ENCODE assay signal across 8 cellular contexts in the genomic region with DNA sequence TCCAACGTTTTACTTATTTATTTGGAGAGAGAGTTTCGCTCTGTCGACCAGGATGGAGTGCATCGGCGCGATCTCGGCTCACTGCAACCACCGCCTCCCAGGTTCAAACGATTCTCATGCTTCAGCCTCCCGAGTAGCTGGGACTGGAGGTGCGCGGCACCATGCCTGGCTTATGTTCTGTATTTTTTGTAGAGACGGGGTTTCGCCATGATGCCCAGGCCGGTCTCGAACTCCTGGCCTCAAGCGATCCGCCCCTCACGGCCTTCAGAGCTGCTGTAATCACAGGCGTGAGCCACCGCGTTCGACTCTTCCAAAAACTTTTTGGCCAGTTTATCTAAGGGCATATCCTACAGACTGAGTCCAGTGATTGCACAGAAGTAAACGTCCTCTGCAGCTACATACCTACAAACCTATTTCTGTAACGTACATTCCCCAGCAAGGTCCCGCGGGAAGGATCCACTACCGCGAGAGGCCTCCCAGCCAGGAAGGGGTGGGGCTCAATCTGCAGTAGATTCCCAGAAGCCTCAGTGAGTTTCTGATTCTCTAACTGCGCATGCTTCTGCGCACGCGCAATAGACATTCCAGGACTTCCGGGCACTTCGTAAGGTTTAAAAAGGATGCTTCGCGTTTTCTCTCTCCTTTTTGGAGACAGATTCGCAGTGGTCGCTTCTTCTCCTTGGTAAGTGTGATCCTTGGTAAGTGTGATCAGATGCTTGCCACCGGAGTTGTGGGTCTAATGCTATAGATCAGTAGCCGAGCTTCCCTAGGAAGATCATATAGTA. TPM values are rescaled to one million over a fixed set of nuclear protein-coding genes. Genes with fewer than 3 reads are reported as not detected.
DNase-seq lines count a peak whose midpoint lies in the region; ATAC-seq and TF ChIP-seq lines count a peak whose summit lies in the region.

A gene with protein sequence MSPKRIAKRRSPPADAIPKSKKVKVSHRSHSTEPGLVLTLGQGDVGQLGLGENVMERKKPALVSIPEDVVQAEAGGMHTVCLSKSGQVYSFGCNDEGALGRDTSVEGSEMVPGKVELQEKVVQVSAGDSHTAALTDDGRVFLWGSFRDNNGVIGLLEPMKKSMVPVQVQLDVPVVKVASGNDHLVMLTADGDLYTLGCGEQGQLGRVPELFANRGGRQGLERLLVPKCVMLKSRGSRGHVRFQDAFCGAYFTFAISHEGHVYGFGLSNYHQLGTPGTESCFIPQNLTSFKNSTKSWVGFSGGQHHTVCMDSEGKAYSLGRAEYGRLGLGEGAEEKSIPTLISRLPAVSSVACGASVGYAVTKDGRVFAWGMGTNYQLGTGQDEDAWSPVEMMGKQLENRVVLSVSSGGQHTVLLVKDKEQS (plus strand): TSS at position 638 of the 782 bp plus-strand sequence. CDS start 23,824 bp downstream, outside the sequence.

- peak; percentile 98 for DNase-seq in AG04450 (ENCODE audit: low read depth, low spot score)
- DNase-seq in NCI-H345 (lab: John Stamatoyannopoulos, UW): peak; percentile 98
- DNase-seq in activated B cell treated with CpG ODN at 0.5 μM for 24 hours: peak; percentile 82
- DNase-seq in caudate nucleus (lab: John Stamatoyannopoulos, UW): peak; percentile 42 to 97 (median 88)
- DNase-seq in inferior parietal cortex (ENCODE audit: extremely low spot score): peak; percentile 100
- peak; percentile 86 to 91 for DNase-seq in stimulated activated CD4-positive, alpha-beta T cell treated with anti-CD3 and anti-CD28 coated beads, Interleukin-12 subunit alpha, Interleukin-12 subunit beta, amount 100 ng/mL, for 24 hours (ENCODE audit: low read depth in 2 of 2)

- no peaks in the 10 kb centered on the region for H3K9me3 Mint-ChIP-seq in activated B cell treated with CpG ODN at 0.5 μM for 24 hours

- no peaks in the 10 kb centered on the region for H3K27me3 ChIP-seq in AG04450 (ENCODE audit: control insufficient read depth, insufficient read depth, low read length)

- H3K27me3 Mint-ChIP-seq in activated B cell treated with CpG ODN at 0.5 μM for 24 hours: no peaks in the 10 kb centered on the region

- peaks cover 38% of the 10 kb centered on the region for H3K4me1 Mint-ChIP-seq in activated B cell treated with CpG ODN at 0.5 μM for 24 hours

- H3K4me3 ChIP-seq in AG04450 (ENCODE audit: low read depth, low read length): peak within 1 kb of the TSS; percentile 95

- H3K4me3 Mint-ChIP-seq in activated B cell treated with CpG ODN at 0.5 μM for 24 hours: peak within 1 kb of the TSS; percentile 98

- H3K27ac Mint-ChIP-seq in activated B cell treated with CpG ODN at 0.5 μM for 24 hours: peak within 1 kb of the TSS; percentile 98

- ATAC-seq in GM18909 (IDR thresholded peaks at IDR 0.05; ENCODE audit: poor library complexity, unreplicated experiment) (peak; percentile 76), HG03175 (IDR thresholded peaks at IDR 0.05; ENCODE audit: unreplicated experiment) (peak; percentile 80), activated B cell treated with CpG ODN at 0.5 μM for 24 hours (ENCODE audit: low read depth) (peak; percentile 87)

- 0 out of 2 replicates have a peak, but pooled peaks have one; percentile 4 for TF ChIP-seq CTCF in AG04450 (IDR thresholded peaks at IDR 0.05; ENCODE audit: low read depth, low read length)
- TF ChIP-seq CTCF in activated B cell treated with CpG ODN at 0.5 μM for 24 hours (IDR thresholded peaks at IDR 0.05): no peak

- intact Hi-C loops in activated B cell treated with CpG ODN at 0.5 μM for 24 hours (cut with micrococcal nuclease): loop anchor here (1.0 to 5.0 kb wide), 11 partner anchors 13 to 675 kb away; partner anchors contain the start of genes EYA3, GMEB1, MED18 and PHACTR4

- POLR2A ChIA-PET in AG04450 (lab: Yijun Ruan, JAX) (interaction anchor here (0.5 to 2.8 kb wide), 20 partner anchors 10 to 681 kb away, joined by 3 to 15 read pairs (median 4); partner anchors contain the start of genes MED18, PHACTR4 and RNU11), activated B cell treated with CpG ODN at 0.5 μM for 24 hours (lab: Charles Lee) (interaction anchor here (0.5 to 10.6 kb wide), 37 partner anchors 11 to 1253 kb away, joined by 3 to 190 read pairs (median 6); partner anchors contain the start of genes ATP5IF1, EPB41, GMEB1 and MED18)

- no peaks in the 10 kb centered on the region for H3K9me3 ChIP-seq in AG04450 (ENCODE audit: control insufficient read depth, insufficient read depth, low read length)

- CTCF ChIA-PET in AG04450 (lab: Charles Lee) (interaction anchor here (1.0 kb wide), 1 partner anchor 257 kb away, joined by 4 read pairs; no protein-coding TSS in a partner anchor), activated B cell treated with CpG ODN at 0.5 μM for 24 hours (lab: Charles Lee) (interaction anchor here (1.2 kb wide), 1 partner anchor 231 kb away, joined by 3 read pairs; the partner anchor contains the start of gene YTHDF2)

- peaks cover 52% of the 10 kb centered on the region for H3K36me3 Mint-ChIP-seq in activated B cell treated with CpG ODN at 0.5 μM for 24 hours (ENCODE audit: low read depth)

- H3K27ac ChIP-seq in AG04450 (ENCODE audit: low read depth, low read length) (peak within 1 kb of the TSS; percentile 89), caudate nucleus (ENCODE audit: low read depth, low read length) (peak within 1 kb of the TSS; percentile 77)

RNA-seq across cellular contexts. Expression of the gene that starts here (rescaled TPM):
- polyA plus RNA-seq in AG04450 (2011; rRNA removed): 22.4 and 24.0 TPM in 2 replicates
- polyA minus RNA-seq in AG04450 (2011; rRNA and poly(A)+ RNA removed): 27.2 and 44.4 TPM in 2 replicates
- total RNA-seq in activated B cell treated with CpG ODN at 0.5 μM for 24 hours: 45.2 and 47.5 TPM in 2 replicates

Comparison
In these comparisons a context has a peak if more than half of its experiments do, and no peak if none do; other contexts are left out.
1. Peak in every context shown above with its lines: DNase-seq, ATAC-seq, H3K4me3 ChIP-seq and H3K27ac ChIP-seq.